Comparison of ENCODE assay signal across 18 cellular contexts in genomic region chr16:83913234-83913633, GRCh38. TPM values are rescaled to one million over a fixed set of nuclear protein-coding genes. Genes with fewer than 3 reads are reported as not detected.
A peak's percentile ranks its signal among the peaks of the same experiment; 100 is the strongest.
DNase-seq lines count a peak whose midpoint lies in the region; ATAC-seq and TF ChIP-seq lines count a peak whose summit lies in the region.
"Had no signal": no experiment of that assay in that cellular context is flagged by ENCODE, and none has a peak within 500 bp of the region (broad histone marks: within the 10 kb centered on the region; RNA-seq: fewer than 3 reads in every experiment).

No MANE protein-coding gene starts in this region.

- peaks cover 33% of the 10 kb centered on the region for H3K4me1 Mint-ChIP-seq in brain
- H3K4me1 Mint-ChIP-seq in type B pancreatic cell (ENCODE audit: unreplicated experiment): peaks cover 11% of the 10 kb centered on the region

- H3K36me3 Mint-ChIP-seq in brain (peaks cover 90% of the 10 kb centered on the region), type B pancreatic cell (peaks cover 40% of the 10 kb centered on the region)

- H3K27me3 Mint-ChIP-seq in brain (peaks cover 1% of the 10 kb centered on the region), type B pancreatic cell (no peaks in the 10 kb centered on the region)

- H3K36me3 ChIP-seq in lung (ENCODE audit: control insufficient read depth in 2 of 2, insufficient read depth in 2 of 2, low read length in 2 of 2): peaks cover 10 to 55% of the 10 kb centered on the region in 2 donors

- 67 to 72% methylated on average over 17 of the region's 17 CpGs for WGBS in lung, 2 donors

- H3K9me3 Mint-ChIP-seq in brain (no peaks in the 10 kb centered on the region), type B pancreatic cell (no peaks in the 10 kb centered on the region)

- H3K9me3 ChIP-seq in lung (ENCODE audit: control insufficient read depth in 2 of 2, insufficient read depth in 1 of 2, low read length in 1 of 2): no peaks in the 10 kb centered on the region
- H3K9me3 ChIP-seq: pancreas had no signal

- H3K27ac Mint-ChIP-seq in brain: peak overlapping the region; percentile 37 to 98 (median 66)
- H3K27ac Mint-ChIP-seq in type B pancreatic cell: peak overlapping the region; percentile 84
- H3K27ac Mint-ChIP-seq: activated T-cell treated with anti-CD3 and anti-CD28 coated beads, Interleukin-2, amount 50 U/mL, for 72 hours had no signal

- no peak overlapping the region for H3K4me3 ChIP-seq in lung
- H3K4me3 ChIP-seq: pancreas, skin epidermis had no signal

- no peak for ATAC-seq in lung (ENCODE audit: insufficient read depth, low FRiP score)
- ATAC-seq in HG03442 (IDR thresholded peaks at IDR 0.05; ENCODE audit: unreplicated experiment): no peak
- ATAC-seq in GM19463 (IDR thresholded peaks at IDR 0.05; ENCODE audit: unreplicated experiment): no peak
- ATAC-seq in GM18867 (IDR thresholded peaks at IDR 0.05; ENCODE audit: unreplicated experiment): no peak
- no peak for ATAC-seq in HG03095 (IDR thresholded peaks at IDR 0.05; ENCODE audit: unreplicated experiment)
- ATAC-seq: activated T-cell treated with anti-CD3 and anti-CD28 coated beads, Interleukin-2, amount 50 U/mL, for 72 hours; PC-3 had no signal

- intact Hi-C loops in cardiac septum (cut with DNase I): loop anchor here (1.0 kb wide), 1 partner anchor 40 kb away; the partner anchor contains the start of gene OSGIN1

- peaks cover 0 to 3% of the 10 kb centered on the region in 2 donors for H3K4me1 ChIP-seq in lung (ENCODE audit: control insufficient read depth in 2 of 2, insufficient read depth in 2 of 2, low read length in 2 of 2)
- H3K4me1 ChIP-seq: pancreas had no signal

- H3K27me3 ChIP-seq in lung (ENCODE audit: control insufficient read depth, insufficient read depth): no peaks in the 10 kb centered on the region
- H3K27me3 ChIP-seq: pancreas had no signal

- H3K4me3 Mint-ChIP-seq in brain: peak overlapping the region in 1 of 5 experiments; percentile 2
- H3K4me3 Mint-ChIP-seq in type B pancreatic cell: peak overlapping the region; percentile 15
- H3K4me3 Mint-ChIP-seq: activated T-cell treated with anti-CD3 and anti-CD28 coated beads, Interleukin-2, amount 50 U/mL, for 72 hours had no signal

- TF ChIP-seq CTCF in brain (conservative IDR thresholded peaks at IDR 0.05): no peak
- TF ChIP-seq CTCF in lung (IDR thresholded peaks at IDR 0.05; ENCODE audit: control extremely low read depth, extremely low read depth): no peak
- TF ChIP-seq CTCF in type B pancreatic cell (conservative IDR thresholded peaks at IDR 0.05): no peak

- peak; percentile 87 for DNase-seq in cardiac septum (ENCODE audit: low spot score)
- DNase-seq in lung (ENCODE audit: low spot score): peak; percentile 39
- DNase-seq in type B pancreatic cell (ENCODE audit: extremely low spot score, unreplicated experiment): no peak
- DNase-seq: activated T-cell treated with anti-CD3 and anti-CD28 coated beads, Interleukin-2, amount 50 U/mL, for 72 hours; COR-L47; EL; hippocampal formation; kidney; NCI-H1417; pancreas; stimulated activated CD4-positive, alpha-beta T cell treated with anti-CD3 and anti-CD28 coated beads, Interleukin-4, amount 100 ng/mL, for 24 hours had no signal

- H3K27ac ChIP-seq in lung (ENCODE audit: low read depth in 1 of 2, low read length in 1 of 2): peak overlapping the region; percentile 34 to 82
- H3K27ac ChIP-seq: pancreas, skin epidermis had no signal

RNA-seq across cellular contexts. Expression of gene MLYCD, which starts 14.3 kb away (rescaled TPM):
- polyA plus RNA-seq in brain (ENCODE audit: insufficient read depth, low read depth, low replicate concordance) (2.5 TPM), lung (1 to 10 TPM; 2.0 to 3.7 TPM)
- total RNA-seq in cardiac septum (20.1 TPM), lung (1 to 10 TPM; 6.0 to 9.1 TPM), type B pancreatic cell (ENCODE audit: low replicate concordance) (6.4 and 7.1 TPM in 2 replicates)

RNA-seq across cellular contexts. Expression of gene OSGIN1, which starts 39.8 kb away (rescaled TPM):
- polyA plus RNA-seq in brain (ENCODE audit: insufficient read depth, low read depth, low replicate concordance) (2.9 TPM), lung (10 to 100 TPM; 10.7 to 17.9 TPM)
- total RNA-seq in cardiac septum (12.6 TPM), lung (10 to 100 TPM in 1 of 2 donors, 1 to 10 TPM in 1; 1.5 to 17.0 TPM), type B pancreatic cell (ENCODE audit: low replicate concordance) (4.0 and 15.5 TPM in 2 replicates)

RNA-seq across cellular contexts. Expression of gene NECAB2, which starts 54.8 kb away (rescaled TPM):
- polyA plus RNA-seq in brain (ENCODE audit: insufficient read depth, low read depth, low replicate concordance): 35.7 TPM
- 2.5 TPM for total RNA-seq in cardiac septum
- under 1 TPM; 0.34 to 0.57 TPM for total RNA-seq in lung
- under 1 TPM; 0.10 to 0.43 TPM for polyA plus RNA-seq in lung
- total RNA-seq in type B pancreatic cell (ENCODE audit: low replicate concordance): 1.5 and 6.5 TPM in 2 replicates
